Comparison of ENCODE assay signal across 8 cellular contexts in genomic region chr9:83622814-83623633, GRCh38. TPM values are rescaled to one million over a fixed set of nuclear protein-coding genes. Genes with fewer than 3 reads are reported as not detected.
A peak's percentile ranks its signal among the peaks of the same experiment; 100 is the strongest.
DNase-seq lines count a peak whose midpoint lies in the region; ATAC-seq and TF ChIP-seq lines count a peak whose summit lies in the region.

Gene IDNK, plus strand, starts transcription at chr9:83623143. Its CDS starts 29 bp downstream, at chr9:83623172.

- H4K20me1 ChIP-seq in SU-DHL-6 (ENCODE audit: low read depth, low read length) = no peaks in the 10 kb centered on the region

- 0% methylated on average over 87 to 89 of the region's 89 CpGs for WGBS in heart right ventricle, 2 donors

- H3K27ac ChIP-seq in SU-DHL-6 (ENCODE audit: low read depth, low read length) = peak within 1 kb of the TSS; percentile 55
- H3K27ac ChIP-seq in heart right ventricle = peak within 1 kb of the TSS; percentile 67 to 96 (median 92)
- peak within 1 kb of the TSS; percentile 86 to 87 for H3K27ac ChIP-seq in uterus

- H3K4me3 Mint-ChIP-seq in progenitor cell of endocrine pancreas (ENCODE audit: low read depth) = peak within 1 kb of the TSS; percentile 83

- H2AFZ ChIP-seq in SU-DHL-6 (ENCODE audit: low read depth, low read length, severe bottlenecking) = peak within 1 kb of the TSS; percentile 100

- 0 out of 2 replicates have a peak, but pooled peaks cover 2% of the 10 kb centered on the region for H3K4me1 ChIP-seq in ES-I3 (ENCODE audit: insufficient read depth, low read length)
- peaks cover 4% of the 10 kb centered on the region for H3K4me1 ChIP-seq in adipocyte (ENCODE audit: control insufficient read depth, insufficient read depth, low read length)
- H3K4me1 ChIP-seq in heart right ventricle = peaks cover 0 to 21% (median 9%) of the 10 kb centered on the region in 9 donors
- no peaks in the 10 kb centered on the region for H3K4me1 ChIP-seq in uterus

- ATAC-seq in GM21723 (IDR thresholded peaks at IDR 0.05; ENCODE audit: unreplicated experiment) = peak; percentile 89
- peak; percentile 89 to 95 (median 92) for ATAC-seq in heart right ventricle

- H3K36me3 Mint-ChIP-seq in progenitor cell of endocrine pancreas (ENCODE audit: insufficient read depth) = peaks cover 4% of the 10 kb centered on the region

- in situ Hi-C loops in KBM-7 (cut with MboI; ENCODE audit: low pct_unique_long_range_greater_than_20kb, low sequenced_read_pairs) = no loop called here

- TF ChIP-seq CTCF in SU-DHL-6 (IDR thresholded peaks at IDR 0.05; ENCODE audit: insufficient read depth, low read length, poor library complexity, severe bottlenecking) = no peak
- TF ChIP-seq CTCF in heart right ventricle (IDR thresholded peaks at IDR 0.05) = peak in 1 of 9 donors; percentile 0
- no peak for TF ChIP-seq CTCF in progenitor cell of endocrine pancreas (IDR thresholded peaks at IDR 0.05; ENCODE audit: unreplicated experiment)
- peak in 1 of 4 experiments; percentile 3 for TF ChIP-seq CTCF in uterus (IDR thresholded peaks at IDR 0.05)

- no peaks in the 10 kb centered on the region for H3K9me2 ChIP-seq in SU-DHL-6 (replicated peaks; ENCODE audit: insufficient read depth, low read length)

- TF ChIP-seq POLR2A in uterus (IDR thresholded peaks at IDR 0.05) = peak in 1 of 2 donors; percentile 6

- H3K9ac ChIP-seq in ES-I3 (ENCODE audit: low read depth, low read length) = peak within 1 kb of the TSS; percentile 80
- H3K9ac ChIP-seq in SU-DHL-6 (ENCODE audit: low read length) = peak within 1 kb of the TSS; percentile 87
- H3K9ac ChIP-seq in adipocyte (ENCODE audit: low read length) = peak within 1 kb of the TSS; percentile 89

- intact Hi-C loops in heart right ventricle (cut with DNase I) = loop anchor here (5.0 to 10.0 kb wide), 6 partner anchors 84 to 302 kb away; partner anchors contain the start of genes UBQLN1 (in 4 of the 10) and KIF27 (in 1 of the 10)
- intact Hi-C loops in uterus (cut with DNase I; ENCODE audit: low total_unique reads) = no loop called here

- no peaks in the 10 kb centered on the region for H3K27me3 Mint-ChIP-seq in progenitor cell of endocrine pancreas

- H3K27ac Mint-ChIP-seq in progenitor cell of endocrine pancreas = peak within 1 kb of the TSS; percentile 95

- peaks cover 21% of the 10 kb centered on the region for H3K4me1 Mint-ChIP-seq in progenitor cell of endocrine pancreas (ENCODE audit: low read depth)

- no peaks in the 10 kb centered on the region for H3K9me3 Mint-ChIP-seq in progenitor cell of endocrine pancreas (ENCODE audit: low read depth)

- H3K9me3 ChIP-seq in ES-I3 (ENCODE audit: control insufficient read depth, insufficient read depth, low read length) (no peaks in the 10 kb centered on the region), SU-DHL-6 (ENCODE audit: insufficient read depth, low read length) (no peaks in the 10 kb centered on the region), adipocyte (ENCODE audit: control insufficient read depth, low read length) (no peaks in the 10 kb centered on the region), heart right ventricle (no peaks in the 10 kb centered on the region), uterus (no peaks in the 10 kb centered on the region)

- DNase-seq in KBM-7 (peak; percentile 68), adipocyte (ENCODE audit: low read depth) (peak; percentile 82), heart right ventricle (peak; percentile 64 to 72), progenitor cell of endocrine pancreas (ENCODE audit: low spot score, unreplicated experiment) (peak; percentile 40), uterus (peak; percentile 45 to 50)

- H3K4me2 ChIP-seq in SU-DHL-6 (ENCODE audit: low read depth, low read length, poor library complexity, severe bottlenecking) = peak within 1 kb of the TSS; percentile 79

- no peaks in the 10 kb centered on the region for H3K79me2 ChIP-seq in SU-DHL-6 (ENCODE audit: insufficient read depth, low read length)

- peaks cover 13% of the 10 kb centered on the region; the same call in 1 of the 2 replicates for H3F3A ChIP-seq in SU-DHL-6 (ENCODE audit: insufficient read depth)

- H3K27me3 ChIP-seq in SU-DHL-6 (ENCODE audit: low read length) (no peaks in the 10 kb centered on the region), adipocyte (replicated peaks; ENCODE audit: control insufficient read depth, insufficient read depth, low read length) (peaks cover 4% of the 10 kb centered on the region), heart right ventricle (no peaks in the 10 kb centered on the region), uterus (no peaks in the 10 kb centered on the region)

- H3K36me3 ChIP-seq in ES-I3 (ENCODE audit: insufficient read depth, low read length) (no peaks in the 10 kb centered on the region), SU-DHL-6 (ENCODE audit: low read length) (no peaks in the 10 kb centered on the region), adipocyte (ENCODE audit: control insufficient read depth, insufficient read depth, low read length, severe bottlenecking) (peaks cover 11% of the 10 kb centered on the region), heart right ventricle (peaks cover 0 to 17% (median 0%) of the 10 kb centered on the region in 9 donors), uterus (no peaks in the 10 kb centered on the region)

- H3K4me3 ChIP-seq in SU-DHL-6 (ENCODE audit: insufficient read depth, low read length, poor library complexity, severe bottlenecking) (peak within 1 kb of the TSS; percentile 65), adipocyte (ENCODE audit: low read length) (peak within 1 kb of the TSS; percentile 87), heart right ventricle (peak within 1 kb of the TSS; percentile 74 to 99 (median 88)), uterus (peak within 1 kb of the TSS; percentile 54 to 78)

RNA-seq across cellular contexts. Expression of gene IDNK, which starts in this region (rescaled TPM):
- total RNA-seq in heart right ventricle (1 to 10 TPM; 2.2 to 7.5 (median 4.2) TPM), progenitor cell of endocrine pancreas (3.8 and 4.5 TPM in 2 replicates), uterus (1 to 10 TPM in 3 of 4 donors, not detected in 1; 2.6 to 5.5 (median 4.0) TPM)
- polyA plus RNA-seq in heart right ventricle = 1 to 10 TPM; 2.2 to 4.2 TPM

Comparison
In these comparisons a context has a peak if more than half of its experiments do, and no peak if none do; other contexts are left out.
1. Peak in every context shown above with its lines: DNase-seq, ATAC-seq, H3K4me3 ChIP-seq and H3K27ac ChIP-seq.